ENCODE assay signal across 12 cellular contexts in genomic region chr21:38912789-38913119, GRCh38.
DNase-seq lines count a peak whose midpoint lies in the region; ATAC-seq and TF ChIP-seq lines count a peak whose summit lies in the region.
"Had no signal": no experiment of that assay in that cellular context is flagged by ENCODE, and none has a peak within 500 bp of the region (broad histone marks: within the 10 kb centered on the region; RNA-seq: fewer than 3 reads in every experiment).

No MANE protein-coding gene starts in this region.

- DNase-seq in Calu3 (no peak), body of pancreas (no peak), kidney tubule cell (ENCODE audit: low spot score) (peak; percentile 2), gastrocnemius medialis (no peak), dedifferentiated amniotic fluid mesenchymal stem cell (ENCODE audit: extremely low spot score) (no peak), cortex of kidney (lab: John Stamatoyannopoulos, UW) (no peak), midbrain (lab: John Stamatoyannopoulos, UW) (no peak)
- DNase-seq in activated CD4-positive, alpha-beta T cell treated with anti-CD3 and anti-CD28 coated beads, Interleukin-2, amount 50 U/mL, for 48 hours = no peak
- DNase-seq: activated naive CD4-positive, alpha-beta T cell treated with Interleukin-2 at 50 U/mL for 16 hours had no signal

- peaks cover 6% of the 10 kb centered on the region for H3K36me3 Mint-ChIP-seq in Calu3 (ENCODE audit: insufficient read depth, unreplicated experiment)
- H3K36me3 Mint-ChIP-seq: memory B cell had no signal

- no peaks in the 10 kb centered on the region for H3K36me3 ChIP-seq in body of pancreas (replicated peaks in 1 of 2; ENCODE audit: insufficient read depth in 1 of 2, low read depth in 2 of 2)
- H3K36me3 ChIP-seq in gastrocnemius medialis = no peaks in the 10 kb centered on the region
- H3K36me3 ChIP-seq: SJSA1 had no signal

- TF ChIP-seq POLR2A in body of pancreas (IDR thresholded peaks at IDR 0.05) = no peak
- TF ChIP-seq POLR2A in gastrocnemius medialis (IDR thresholded peaks at IDR 0.05) = no peak

- TF ChIP-seq CTCF in Calu3 (IDR thresholded peaks at IDR 0.05; ENCODE audit: unreplicated experiment) (no peak), body of pancreas (IDR thresholded peaks at IDR 0.05) (no peak), gastrocnemius medialis (IDR thresholded peaks at IDR 0.05 in 4 of 5, conservative IDR thresholded peaks at IDR 0.05 in 1 of 5) (no peak)

- H3K27me3 ChIP-seq in body of pancreas (no peaks in the 10 kb centered on the region), gastrocnemius medialis (no peaks in the 10 kb centered on the region)
- H3K27me3 ChIP-seq: SJSA1 had no signal

- H3K4me3 ChIP-seq in body of pancreas (no peak overlapping the region), gastrocnemius medialis (peak overlapping the region in 3 of 4 donors; percentile 28 to 45 (median 33))
- H3K4me3 ChIP-seq: SJSA1 had no signal

- H3K27me3 Mint-ChIP-seq in Calu3 (ENCODE audit: unreplicated experiment) = no peaks in the 10 kb centered on the region

- TSS peak; percentile 87 for BruUV-seq in Calu3 (replicated peaks; lab: Mats Ljungman, UMichigan)

- H3K27ac ChIP-seq in body of pancreas (peak overlapping the region; percentile 63 to 80 (median 78)), gastrocnemius medialis (peak overlapping the region; percentile 88 to 95 (median 92))
- H3K27ac ChIP-seq: C4-2B, SJSA1 had no signal

- intact Hi-C loops in Calu3 (cut with micrococcal nuclease; ENCODE audit: unreplicated experiment) = loop anchor here (5.0 to 10.0 kb wide), 2 partner anchors 80 to 212 kb away; no protein-coding TSS in a partner anchor
- intact Hi-C loops in body of pancreas (cut with DNase I) = no loop called here
- intact Hi-C loops in gastrocnemius medialis (cut with DNase I; ENCODE audit: low total_unique reads) = loop anchor here (5.0 kb wide), 2 partner anchors 105 to 175 kb away; partner anchors contain the start of gene ETS2

- WGBS in body of pancreas, 2 donors = 55 to 60% methylated on average over 6 of the region's 6 CpGs

- H3K4me3 Mint-ChIP-seq in Calu3 (ENCODE audit: low read depth, unreplicated experiment) = no peak overlapping the region
- H3K4me3 Mint-ChIP-seq: memory B cell had no signal

- ATAC-seq in body of pancreas = no peak
- peak in 1 of 2 donors; percentile 5 for ATAC-seq in gastrocnemius medialis

- H3K9me3 Mint-ChIP-seq in Calu3 (ENCODE audit: low read depth, unreplicated experiment) = no peaks in the 10 kb centered on the region
- H3K9me3 Mint-ChIP-seq: memory B cell had no signal

- H3K9me3 ChIP-seq in body of pancreas (no peaks in the 10 kb centered on the region), gastrocnemius medialis (no peaks in the 10 kb centered on the region)
- H3K9me3 ChIP-seq: SJSA1 had no signal

- H3K27ac Mint-ChIP-seq in Calu3 (ENCODE audit: unreplicated experiment) = no peak overlapping the region
- H3K27ac Mint-ChIP-seq: memory B cell had no signal

- in situ Hi-C loops in gastrocnemius medialis (cut with MboI; ENCODE audit: low sequenced_read_pairs in 4 of 4) = loop anchor here in 1 of 4 donors (10.0 kb wide), 1 partner anchor 108 kb away; the partner anchor contains the start of gene ETS2

- peaks cover 49% of the 10 kb centered on the region for H3K4me1 Mint-ChIP-seq in Calu3 (ENCODE audit: low read depth, unreplicated experiment)
- H3K4me1 Mint-ChIP-seq: memory B cell had no signal

- peaks cover 60% of the 10 kb centered on the region for H3K4me1 ChIP-seq in body of pancreas
- H3K4me1 ChIP-seq in gastrocnemius medialis = peaks cover 43 to 60% of the 10 kb centered on the region in 2 donors

- CTCF ChIA-PET in Calu3 (lab: Charles Lee) = no interaction called here

Comparison
In these comparisons a context has a peak if more than half of its experiments do, and no peak if none do; other contexts are left out.
1. H3K4me3 ChIP-seq: peak in gastrocnemius medialis (3 of 4); none in body of pancreas (0 of 2).